14 cellular contexts compared by ENCODE assay signal in genomic region chr6:82786251-82786650, GRCh38.
"Had no signal": no experiment of that assay in that cellular context is flagged by ENCODE, and none has a peak within 500 bp of the region (broad histone marks: within the 10 kb centered on the region; RNA-seq: fewer than 3 reads in every experiment).

No MANE protein-coding gene starts in this region.

- H3K27me3 ChIP-seq: esophagus muscularis mucosa, ovary had no signal

- H3K4me1 ChIP-seq: esophagus muscularis mucosa had no signal

- H3K27ac ChIP-seq: esophagus muscularis mucosa, ovary had no signal

- DNase-seq: activated CD4-positive, alpha-beta T cell treated with anti-CD3 and anti-CD28 coated beads for 4 hours; activated CD8-positive, alpha-beta memory T cell treated with anti-CD3 and anti-CD28 coated beads, Interleukin-2, amount 50 U/mL, for 48 hours; activated CD8-positive, alpha-beta T cell treated with anti-CD3 and anti-CD28 coated beads, Interleukin-2, amount 10 ng/mL, durations not matched to agents 7 days and 5 days; activated naive CD4-positive, alpha-beta T cell; activated naive CD8-positive, alpha-beta T cell treated with anti-CD3 and anti-CD28 coated beads, Interleukin-2, amount 50 U/mL, for 24 hours; left ventricle myocardium superior; mesenchymal stem cell; ovary; stimulated activated CD4-positive, alpha-beta T cell treated with anti-CD3 and anti-CD28 coated beads, Interleukin-2, amount 100 ng/mL, for 48 hours; stimulated activated naive CD4-positive, alpha-beta T cell treated with Interleukin-2 at 50 U/mL for 16 hours; trophoblast cell had no signal

- ATAC-seq: activated CD8-positive, alpha-beta T cell treated with anti-CD3 and anti-CD28 coated beads, Interleukin-2, amount 10 ng/mL, durations not matched to agents 7 days and 5 days; activated naive CD8-positive, alpha-beta T cell treated with anti-CD3 and anti-CD28 coated beads, Interleukin-2, amount 50 U/mL, for 24 hours; left ventricle myocardium superior had no signal

- FAIRE-seq: astrocyte, islet of Langerhans had no signal
